In the genomic region with DNA sequence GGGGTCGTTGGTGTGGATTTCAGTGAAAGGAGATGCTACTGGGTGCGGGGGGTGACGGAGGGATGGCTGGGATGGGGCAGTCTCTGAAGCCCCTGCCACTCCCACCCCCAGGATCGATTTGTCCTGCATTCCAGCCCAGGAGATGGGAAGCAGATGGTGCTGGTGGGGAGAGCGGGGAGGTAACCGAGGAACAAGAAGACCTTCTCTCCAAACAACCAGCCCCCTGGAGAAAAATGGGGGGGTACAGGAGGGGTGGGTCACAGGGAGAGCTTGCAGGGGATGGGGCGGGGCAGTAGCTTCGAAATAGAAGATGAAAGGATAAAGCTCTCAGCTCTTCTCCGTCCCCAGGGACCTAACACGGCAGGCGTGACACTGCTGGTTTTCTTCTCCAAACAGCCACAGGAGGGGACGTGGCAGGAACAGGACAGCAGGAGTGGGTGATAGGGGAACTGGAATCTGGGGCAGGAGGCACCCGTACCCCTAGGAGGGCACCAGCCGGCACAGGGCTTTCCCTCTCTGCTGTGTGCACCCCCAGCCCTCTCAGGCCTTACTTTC, we compare ENCODE assay signal across 19 cellular contexts.
"Had no signal": no experiment of that assay in that cellular context is flagged by ENCODE, and none has a peak within 500 bp of the region (broad histone marks: within the 10 kb centered on the region; RNA-seq: fewer than 3 reads in every experiment).

No MANE protein-coding gene starts in this region.

- DNase-seq: activated CD4-positive, alpha-beta T cell treated with anti-CD3 and anti-CD28 coated beads, Interleukin-2, amount 10 ng/mL, durations not matched to agents 7 days and 5 days; activated CD4-positive, CD25-positive, alpha-beta regulatory T cell treated with anti-CD3 and anti-CD28 coated beads, Interleukin-2, amount 50 U/mL, for 72 hours; activated CD8-positive, alpha-beta T cell treated with anti-CD3 and anti-CD28 coated beads, Interleukin-2, amount 10 ng/mL, durations not matched to agents 7 days and 5 days; activated gamma-delta T cell; body of pancreas; effector CD4-positive, alpha-beta T cell; immature natural killer cell; left lung; midbrain; natural killer cell; stimulated activated CD4-positive, alpha-beta T cell treated with anti-CD3 and anti-CD28 coated beads, Interleukin-15, amount 100 ng/mL, for 24 hours; stimulated activated naive B cell treated with anti-CD40 and anti-IgM and Interleukin-4, amounts not matched to agents 10 μg/mL and 1 μg/mL and 100 μg/mL, for 72 hours; transverse colon; uterus; WERI-Rb-1 had no signal

- H3K36me3 ChIP-seq: transverse colon, uterus had no signal

- ATAC-seq: activated CD8-positive, alpha-beta T cell treated with anti-CD3 and anti-CD28 coated beads, Interleukin-2, amount 10 ng/mL, durations not matched to agents 7 days and 5 days; body of pancreas; left lung; natural killer cell; sciatic nerve; stimulated activated naive B cell treated with anti-CD40 and anti-IgM and Interleukin-4, amounts not matched to agents 10 μg/mL and 1 μg/mL and 100 μg/mL, for 72 hours had no signal

- H3K27me3 ChIP-seq: body of pancreas, left lung, transverse colon, uterus had no signal

- H3K9me3 ChIP-seq: body of pancreas, left lung, transverse colon, uterus had no signal

- H3K27ac ChIP-seq: body of pancreas, left lung, transverse colon, uterus, WERI-Rb-1 had no signal

- H3K4me1 ChIP-seq: left lung, transverse colon, uterus had no signal

- H3K4me3 ChIP-seq: body of pancreas, left lung, transverse colon, uterus had no signal

- FAIRE-seq: endometrium, small intestine, TTC549 had no signal
